In genomic region chr11:76443254-76443935, GRCh38 we compare ENCODE assay signal across 8 cellular contexts. TPM values are rescaled to one million over a fixed set of nuclear protein-coding genes. Genes with fewer than 3 reads are reported as not detected.
DNase-seq lines count a peak whose midpoint lies in the region; ATAC-seq and TF ChIP-seq lines count a peak whose summit lies in the region.

No MANE protein-coding gene starts in this region.

- no peaks in the 10 kb centered on the region for H3K9me3 ChIP-seq in CD4-positive, alpha-beta memory T cell (ENCODE audit: control insufficient read depth in 1 of 2, low read length in 2 of 2)
- no peaks in the 10 kb centered on the region for H3K9me3 ChIP-seq in naive thymus-derived CD4-positive, alpha-beta T cell (ENCODE audit: control insufficient read depth in 2 of 3, low read length in 3 of 3)

- H3K4me1 ChIP-seq in CD4-positive, alpha-beta memory T cell (ENCODE audit: insufficient read depth, low read length), result peaks cover 30% of the 10 kb centered on the region
- peaks cover 12 to 19% of the 10 kb centered on the region in 2 donors for H3K4me1 ChIP-seq in naive thymus-derived CD4-positive, alpha-beta T cell (ENCODE audit: control insufficient read depth in 2 of 2, insufficient read depth in 2 of 2, low read length in 2 of 2)

- H3K4me1 Mint-ChIP-seq in CD4-positive, alpha-beta memory T cell, result peaks cover 24 to 40% (median 32%) of the 10 kb centered on the region in 4 donors
- H3K4me1 Mint-ChIP-seq in naive thymus-derived CD4-positive, alpha-beta T cell, result peaks cover 21 to 48% (median 39%) of the 10 kb centered on the region in 7 donors

- in situ Hi-C loops in KBM-7 (cut with MboI; ENCODE audit: low pct_unique_long_range_greater_than_20kb, low sequenced_read_pairs), result no loop called here

- H3K27me3 ChIP-seq in CD4-positive, alpha-beta memory T cell (ENCODE audit: insufficient read depth, low read length), result no peaks in the 10 kb centered on the region
- H3K27me3 ChIP-seq in naive thymus-derived CD4-positive, alpha-beta T cell (ENCODE audit: control insufficient read depth in 2 of 2, insufficient read depth in 2 of 2, low read length in 2 of 2), result no peaks in the 10 kb centered on the region

- peak overlapping the region; percentile 90 to 97 (median 97) for H3K4me3 Mint-ChIP-seq in CD4-positive, alpha-beta memory T cell
- peak overlapping the region; percentile 91 to 99 (median 96) for H3K4me3 Mint-ChIP-seq in naive thymus-derived CD4-positive, alpha-beta T cell

- DNase-seq in CD4-positive, alpha-beta memory T cell, result no peak
- DNase-seq in KBM-7 (peak; percentile 8), choroid plexus epithelial cell (ENCODE audit: low read depth) (peak; percentile 46), NCI-H146 treated with DMSO at 0.1 percent for 48 hours (lab: John Stamatoyannopoulos, UW; ENCODE audit: unreplicated experiment) (no peak), NCI-H345 treated with DMSO at 0.1 percent for 48 hours (lab: John Stamatoyannopoulos, UW; ENCODE audit: unreplicated experiment) (no peak)
- no peak for DNase-seq in naive thymus-derived CD4-positive, alpha-beta T cell
- DNase-seq in activated CD4-positive, alpha-beta T cell treated with anti-CD3 and anti-CD28 coated beads for 1 hour, result no peak

- CTCF ChIA-PET in CD4-positive, alpha-beta memory T cell (lab: Charles Lee; ENCODE audit: partially characterized antibody), result no interaction called here
- CTCF ChIA-PET in naive thymus-derived CD4-positive, alpha-beta T cell (lab: Charles Lee), result no interaction called here

- ATAC-seq in naive thymus-derived CD4-positive, alpha-beta T cell, result no peak
- no peak for ATAC-seq in HG03342 (IDR thresholded peaks at IDR 0.05; ENCODE audit: unreplicated experiment)

- no peaks in the 10 kb centered on the region for H3K9me3 Mint-ChIP-seq in CD4-positive, alpha-beta memory T cell
- H3K9me3 Mint-ChIP-seq in naive thymus-derived CD4-positive, alpha-beta T cell, result no peaks in the 10 kb centered on the region

- POLR2A ChIA-PET in CD4-positive, alpha-beta memory T cell (lab: Charles Lee; ENCODE audit: partially characterized antibody), result no interaction called here
- POLR2A ChIA-PET in naive thymus-derived CD4-positive, alpha-beta T cell (lab: Charles Lee), result interaction anchor here (2.4 kb wide), 1 partner anchor 61 kb away, joined by 8 read pairs; the partner anchor contains the start of gene GVQW3

- peak overlapping the region; percentile 94 to 98 (median 98) for H3K27ac Mint-ChIP-seq in CD4-positive, alpha-beta memory T cell
- H3K27ac Mint-ChIP-seq in naive thymus-derived CD4-positive, alpha-beta T cell, result peak overlapping the region; percentile 91 to 98 (median 97)

- no peaks in the 10 kb centered on the region for H3K27me3 Mint-ChIP-seq in CD4-positive, alpha-beta memory T cell
- no peaks in the 10 kb centered on the region for H3K27me3 Mint-ChIP-seq in naive thymus-derived CD4-positive, alpha-beta T cell

- no peaks in the 10 kb centered on the region for H3K36me3 ChIP-seq in CD4-positive, alpha-beta memory T cell (ENCODE audit: insufficient read depth, low read length)
- peaks cover 0 to 8% (median 5%) of the 10 kb centered on the region in 3 experiments for H3K36me3 ChIP-seq in naive thymus-derived CD4-positive, alpha-beta T cell (ENCODE audit: control insufficient read depth in 2 of 3, insufficient read depth in 3 of 3, low read length in 3 of 3)

- peak overlapping the region; percentile 78 to 84 for H3K4me3 ChIP-seq in CD4-positive, alpha-beta memory T cell (ENCODE audit: low read length in 2 of 2)
- peak overlapping the region; percentile 93 for H3K4me3 ChIP-seq in choroid plexus epithelial cell (ENCODE audit: low read depth, low read length)
- peak overlapping the region; percentile 95 for H3K4me3 ChIP-seq in naive thymus-derived CD4-positive, alpha-beta T cell (ENCODE audit: low read length)

- no peak for TF ChIP-seq CTCF in choroid plexus epithelial cell (conservative IDR thresholded peaks at IDR 0.05; ENCODE audit: low read depth, low read length)

- intact Hi-C loops in CD4-positive, alpha-beta memory T cell (cut with micrococcal nuclease), result loop anchor here (10.0 kb wide), 1 partner anchor 629 kb away; the partner anchor contains the start of gene UVRAG
- intact Hi-C loops in naive thymus-derived CD4-positive, alpha-beta T cell (cut with micrococcal nuclease), result loop anchor here (10.0 kb wide), 4 partner anchors 341 to 1849 kb away; partner anchors contain the start of genes AAMDC (in 1 of the 2), POLD3 (in 1 of the 2), RSF1 (in 1 of the 2) and SPCS2 (in 1 of the 2)

- peaks cover 7 to 16% of the 10 kb centered on the region in 2 donors for H3K36me3 Mint-ChIP-seq in CD4-positive, alpha-beta memory T cell
- peaks cover 0 to 7% (median 3%) of the 10 kb centered on the region in 5 donors for H3K36me3 Mint-ChIP-seq in naive thymus-derived CD4-positive, alpha-beta T cell

- peak overlapping the region; percentile 92 for H3K27ac ChIP-seq in CD4-positive, alpha-beta memory T cell (ENCODE audit: low read depth, low read length)
- peak overlapping the region; percentile 92 for H3K27ac ChIP-seq in naive thymus-derived CD4-positive, alpha-beta T cell (ENCODE audit: low read depth, low read length)

RNA-seq across cellular contexts. Expression of gene EMSY, which starts 1.4 kb away (rescaled TPM):
- 10 to 100 TPM; 46.3 to 52.9 TPM for total RNA-seq in CD4-positive, alpha-beta memory T cell
- polyA plus RNA-seq in CD4-positive, alpha-beta memory T cell, result 10 to 100 TPM in 1 of 2 donors, 1 to 10 TPM in 1; 9.5 to 23.5 TPM
- 10 to 100 TPM; 35.5 to 49.0 (median 40.0) TPM for total RNA-seq in naive thymus-derived CD4-positive, alpha-beta T cell
- 10 to 100 TPM; 25.9 to 27.2 TPM for polyA plus RNA-seq in naive thymus-derived CD4-positive, alpha-beta T cell

Comparison
In these comparisons a context has a peak if more than half of its experiments do, and no peak if none do; other contexts are left out.
1. DNase-seq: peak in KBM-7 (single experiment) and choroid plexus epithelial cell (single experiment); none in CD4-positive, alpha-beta memory T cell (0 of 5), naive thymus-derived CD4-positive, alpha-beta T cell (0 of 9), NCI-H146 treated with DMSO at 0.1 percent for 48 hours (single experiment), activated CD4-positive, alpha-beta T cell treated with anti-CD3 and anti-CD28 coated beads for 1 hour (single experiment) and NCI-H345 treated with DMSO at 0.1 percent for 48 hours (single experiment).
2. Peak in every context shown above with its lines, with median percentiles within 50 percentile points of each other: H3K4me3 ChIP-seq.